Comparison of ENCODE assay signal across 8 cellular contexts in genomic region chr17:7436556-7437368, GRCh38. TPM values are rescaled to one million over a fixed set of nuclear protein-coding genes. Genes with fewer than 3 reads are reported as not detected.
A peak's percentile ranks its signal among the peaks of the same experiment; 100 is the strongest.
DNase-seq lines count a peak whose midpoint lies in the region; ATAC-seq, FAIRE-seq and TF ChIP-seq lines count a peak whose summit lies in the region.

No MANE protein-coding gene starts in this region.

- FAIRE-seq in urothelium cell line (lab: Jason Lieb, UNC) = no peak

- H3K27me3 ChIP-seq in ascending aorta = peaks cover 14% of the 10 kb centered on the region

- H3K36me3 ChIP-seq in ascending aorta = no peaks in the 10 kb centered on the region

- no peak for TF ChIP-seq POLR2A in NB4 (IDR thresholded peaks at IDR 0.05; ENCODE audit: extremely low read depth, insufficient read length)

- H3K9me3 ChIP-seq in ascending aorta = no peaks in the 10 kb centered on the region

- H3K4me3 ChIP-seq in GM12875 (ENCODE audit: low read depth, low read length) (peak overlapping the region; percentile 68), NB4 (ENCODE audit: low read depth, low read length) (peak overlapping the region; percentile 72), ascending aorta (peak overlapping the region; percentile 59 to 69)

- peaks cover 18 to 36% of the 10 kb centered on the region in 2 donors for H3K4me1 ChIP-seq in ascending aorta

- H3K27ac ChIP-seq in ascending aorta = peak overlapping the region; percentile 45 to 62

- DNase-seq in NB4 (ENCODE audit: low read depth) (peak; percentile 86), T-helper 22 cell (ENCODE audit: low read depth) (peak; percentile 59), ascending aorta (ENCODE audit: low spot score in 2 of 2) (peak in 1 of 2 donors; percentile 86), hepatic stellate cell (ENCODE audit: low spot score) (peak; percentile 87), putamen (ENCODE audit: low spot score) (peak; percentile 74), urothelium cell line (ENCODE audit: low spot score) (peak; percentile 68)

- ATAC-seq in GM18517 (IDR thresholded peaks at IDR 0.05; ENCODE audit: unreplicated experiment) = no peak

- intact Hi-C loops in ascending aorta (cut with DNase I) = loop anchor here (1.0 to 2.0 kb wide), 4 partner anchors 18 to 124 kb away; partner anchors contain the start of genes KCTD11, POLR2A and SENP3

- peak; percentile 93 for TF ChIP-seq CTCF in GM12875 (IDR thresholded peaks at IDR 0.05; ENCODE audit: borderline replicate concordance, insufficient read depth, low read depth, low read length)
- peak; percentile 56 for TF ChIP-seq CTCF in NB4 (IDR thresholded peaks at IDR 0.05; ENCODE audit: low read depth, low read length)
- peak; percentile 61 to 89 (median 76) for TF ChIP-seq CTCF in ascending aorta (IDR thresholded peaks at IDR 0.05)

RNA-seq across cellular contexts. Expression of gene TMEM102, which starts 1.5 kb away (rescaled TPM):
- 20.4 TPM for total RNA-seq in ascending aorta

RNA-seq across cellular contexts. Expression of gene FGF11, which starts 2.5 kb away (rescaled TPM):
- total RNA-seq in ascending aorta = 0.32 TPM

RNA-seq across cellular contexts. Expression of gene CHRNB1, which starts 8.1 kb away (rescaled TPM):
- 5.0 TPM for total RNA-seq in ascending aorta

RNA-seq across cellular contexts. Expression of gene SPEM3, which starts 8.1 kb away (rescaled TPM):
- not detected for total RNA-seq in ascending aorta

RNA-seq across cellular contexts. Expression of gene SPEM2, which starts 11.3 kb away (rescaled TPM):
- not detected for total RNA-seq in ascending aorta
